25 cellular contexts compared by ENCODE assay signal in the genomic region with DNA sequence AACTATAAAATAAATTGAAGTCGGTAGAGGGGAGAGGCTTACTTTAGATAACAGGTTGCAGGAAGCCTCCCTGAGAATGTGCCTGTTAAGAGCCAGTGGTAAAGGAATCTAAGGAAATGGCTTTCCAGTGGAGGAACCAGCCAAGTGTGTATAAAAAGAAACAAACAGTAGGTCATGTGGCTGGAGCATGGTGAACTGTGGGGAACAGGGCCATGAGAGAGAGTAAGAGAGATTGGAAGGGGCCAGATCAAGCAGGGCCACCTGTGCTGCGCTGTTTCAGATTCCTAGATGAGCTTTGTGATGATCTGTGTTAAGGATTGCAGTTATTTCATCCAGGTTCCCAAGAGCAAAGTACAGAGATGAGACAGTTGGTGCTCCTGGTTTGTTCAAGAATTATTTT.
DNase-seq lines count a peak whose midpoint lies in the region; ATAC-seq and TF ChIP-seq lines count a peak whose summit lies in the region.
"Had no signal": no experiment of that assay in that cellular context is flagged by ENCODE, and none has a peak within 500 bp of the region (broad histone marks: within the 10 kb centered on the region; RNA-seq: fewer than 3 reads in every experiment).

No MANE protein-coding gene starts in this region.

- no CpG with 5 or more reads among the region's 2 CpGs for WGBS in neuronal stem cell (ENCODE audit: extremely low coverage in 2 of 2, insufficient read length in 2 of 2, insufficient replicate concordance in 1 of 2), 2 donors

- H4K91ac ChIP-seq in neuronal stem cell (ENCODE audit: low read depth, low read length, poor library complexity) = no peak overlapping the region

- H2BK12ac ChIP-seq in neuronal stem cell (ENCODE audit: low read length) = no peak overlapping the region

- H3K23ac ChIP-seq in neuronal stem cell (ENCODE audit: low read depth, low read length, poor library complexity) = no peak overlapping the region

- no peak for TF ChIP-seq CTCF in GM23338 (conservative IDR thresholded peaks at IDR 0.05; ENCODE audit: low read depth in 2 of 2)

- peaks cover 1% of the 10 kb centered on the region for H3K27me3 Mint-ChIP-seq in GM23338 (ENCODE audit: insufficient read depth, low read depth, poor library complexity)
- H3K27me3 Mint-ChIP-seq: CD4-positive, alpha-beta memory T cell had no signal

- no peak overlapping the region for H3K4me3 Mint-ChIP-seq in GM23338
- H3K4me3 Mint-ChIP-seq: CD4-positive, alpha-beta memory T cell had no signal

- H2BK120ac ChIP-seq in neuronal stem cell (ENCODE audit: low read depth, low read length) = no peak overlapping the region

- H3K4me3 ChIP-seq in GM23338 (no peak overlapping the region), neuronal stem cell (ENCODE audit: low read length in 2 of 2) (no peak overlapping the region)
- H3K4me3 ChIP-seq: GM12878, PC-9 had no signal

- no peak overlapping the region for H3K27ac ChIP-seq in GM23338 (ENCODE audit: low read depth)
- no peak overlapping the region for H3K27ac ChIP-seq in neuronal stem cell (replicated peaks; ENCODE audit: low read length)
- H3K27ac ChIP-seq: HL-60, PC-9 had no signal

- H3K27me3 ChIP-seq in GM23338 (ENCODE audit: insufficient read depth) = no peaks in the 10 kb centered on the region
- H3K27me3 ChIP-seq in neuronal stem cell (ENCODE audit: control insufficient read depth in 3 of 3, insufficient read depth in 3 of 3, low read depth in 1 of 3, low read length in 3 of 3) = no peaks in the 10 kb centered on the region

- H3K9me2 ChIP-seq in GM23338 (ENCODE audit: insufficient read depth) = no peaks in the 10 kb centered on the region

- H3K79me2 ChIP-seq in GM23338 (replicated peaks; ENCODE audit: insufficient read depth) = no peaks in the 10 kb centered on the region

- H3K36me3 Mint-ChIP-seq in GM23338 (ENCODE audit: low read depth) = no peaks in the 10 kb centered on the region
- H3K36me3 Mint-ChIP-seq: CD4-positive, alpha-beta memory T cell had no signal

- H2AFZ ChIP-seq in GM23338 (peak overlapping the region; percentile 64; the same call in 1 of the 2 replicates), neuronal stem cell (ENCODE audit: low read length) (no peak overlapping the region)
- H2AFZ ChIP-seq: PC-9 had no signal

- no peak overlapping the region for H3K4me2 ChIP-seq in GM23338
- no peak overlapping the region for H3K4me2 ChIP-seq in neuronal stem cell (ENCODE audit: insufficient read depth, low read length, poor library complexity, severe bottlenecking)
- H3K4me2 ChIP-seq: PC-9 had no signal

- in situ Hi-C loops in Caki2 (cut with HindIII; ENCODE audit: low pct_unique_long_range_greater_than_20kb, low sequenced_read_pairs) = no loop called here

- no peak overlapping the region for H2BK5ac ChIP-seq in neuronal stem cell (ENCODE audit: low read length)

- no peaks in the 10 kb centered on the region for H3F3A ChIP-seq in GM23338 (replicated peaks; ENCODE audit: low read depth)

- H2BK15ac ChIP-seq in neuronal stem cell (ENCODE audit: low read length) = no peak overlapping the region

- no peaks in the 10 kb centered on the region for H3K9me3 ChIP-seq in neuronal stem cell (replicated peaks in 1 of 2; ENCODE audit: control insufficient read depth in 2 of 2, insufficient read depth in 1 of 2, low read depth in 1 of 2, low read length in 2 of 2)

- no peaks in the 10 kb centered on the region for H3K4me1 Mint-ChIP-seq in GM23338
- H3K4me1 Mint-ChIP-seq: CD4-positive, alpha-beta memory T cell had no signal

- peak overlapping the region; percentile 4 for H3K14ac ChIP-seq in neuronal stem cell (ENCODE audit: low read length)

- H3K27ac Mint-ChIP-seq in GM23338 = no peak overlapping the region
- H3K27ac Mint-ChIP-seq: CD4-positive, alpha-beta memory T cell had no signal

- DNase-seq in Caki2 (ENCODE audit: low read depth) (peak; percentile 74), GM23338 (ENCODE audit: low spot score) (no peak), kidney glomerular epithelial cell (lab: John Stamatoyannopoulos, UW) (peak; percentile 18), neuronal stem cell (ENCODE audit: low spot score) (no peak), HT-29 (ENCODE audit: low spot score) (no peak)
- no peak for DNase-seq in activated CD8-positive, alpha-beta memory T cell treated with anti-CD3 and anti-CD28 coated beads, Interleukin-2, amount 50 U/mL, for 4 hours
- DNase-seq: C1 segment of cervical spinal cord; CD4-positive, alpha-beta memory T cell; COR-L47; DMS79; EL; GDM1; NCI-H1048; NCI-H1417; NCI-H1694 treated with DMSO at 0.1 percent for 48 hours; NCI-H2081; NCI-H524 treated with DMSO at 0.1 percent for 48 hours; NCI-H82; NK-92 treated with Interleukin-12 subunit alpha and Interleukin-12 subunit beta, amount 100 ng/mL, for 24 hours; PC-9; SHP77 had no signal

- no peak overlapping the region for H3K18ac ChIP-seq in neuronal stem cell (ENCODE audit: low read length)

- H2AK5ac ChIP-seq in neuronal stem cell (ENCODE audit: low read depth, low read length) = no peak overlapping the region

- H4K8ac ChIP-seq in neuronal stem cell (ENCODE audit: low read depth, low read length) = no peak overlapping the region

- ATAC-seq in GM23338 (no peak), HG02798 (IDR thresholded peaks at IDR 0.05; ENCODE audit: poor library complexity, unreplicated experiment) (no peak), GM18868 (IDR thresholded peaks at IDR 0.05; ENCODE audit: unreplicated experiment) (no peak)
- ATAC-seq: GM12878 had no signal

- no peak overlapping the region for H3K9ac ChIP-seq in neuronal stem cell (ENCODE audit: low read depth, low read length, poor library complexity)

- H3K4me1 ChIP-seq in GM23338 (ENCODE audit: insufficient read depth) = no peaks in the 10 kb centered on the region
- H3K4me1 ChIP-seq in neuronal stem cell (ENCODE audit: control insufficient read depth in 2 of 2, insufficient read depth in 1 of 2, low read depth in 1 of 2, low read length in 2 of 2) = no peaks in the 10 kb centered on the region

- no peaks in the 10 kb centered on the region for H3K9me3 Mint-ChIP-seq in GM23338
- H3K9me3 Mint-ChIP-seq: CD4-positive, alpha-beta memory T cell had no signal

- no peaks in the 10 kb centered on the region for H4K20me1 ChIP-seq in GM23338 (replicated peaks; ENCODE audit: insufficient read depth)

- H3K4ac ChIP-seq in neuronal stem cell (ENCODE audit: low read length) = no peak overlapping the region

- H3K36me3 ChIP-seq in GM23338 (ENCODE audit: insufficient read depth) (no peaks in the 10 kb centered on the region), neuronal stem cell (replicated peaks in 1 of 2; ENCODE audit: control insufficient read depth in 2 of 2, insufficient read depth in 2 of 2, low read length in 2 of 2) (no peaks in the 10 kb centered on the region)

- H3K79me1 ChIP-seq in neuronal stem cell (ENCODE audit: low read depth, low read length) = no peaks in the 10 kb centered on the region

TF ChIP-seq in GM23338, 12 proteins besides CTCF, POLR2A, EP300 and RAD21:
- no peak for TF ChIP-seq ZNF114 (CRISPR knock-in tag; IDR thresholded peaks at IDR 0.05)
- TF ChIP-seq EZH2 (IDR thresholded peaks at IDR 0.05; ENCODE audit: low read depth, unreplicated experiment) = no peak
- TF ChIP-seq CREB1 (CRISPR knock-in tag; IDR thresholded peaks at IDR 0.05; ENCODE audit: low read depth) = no peak
- TF ChIP-seq EZH2phosphoT487 (IDR thresholded peaks at IDR 0.05; ENCODE audit: unreplicated experiment) = no peak
- no peak for TF ChIP-seq POLR2AphosphoS5 (IDR thresholded peaks at IDR 0.05; ENCODE audit: low read depth)
- no peak for TF ChIP-seq ZNF331 (CRISPR knock-in tag; IDR thresholded peaks at IDR 0.05; ENCODE audit: low read depth)

Comparison
In these comparisons a context has a peak if more than half of its experiments do, and no peak if none do; other contexts are left out.
1. DNase-seq: peak in Caki2 (single experiment) and kidney glomerular epithelial cell (single experiment); none in GM23338 (single experiment), neuronal stem cell (single experiment), HT-29 (single experiment) and activated CD8-positive, alpha-beta memory T cell treated with anti-CD3 and anti-CD28 coated beads, Interleukin-2, amount 50 U/mL, for 4 hours (single experiment).